32 cellular contexts compared by ENCODE assay signal in the genomic region with DNA sequence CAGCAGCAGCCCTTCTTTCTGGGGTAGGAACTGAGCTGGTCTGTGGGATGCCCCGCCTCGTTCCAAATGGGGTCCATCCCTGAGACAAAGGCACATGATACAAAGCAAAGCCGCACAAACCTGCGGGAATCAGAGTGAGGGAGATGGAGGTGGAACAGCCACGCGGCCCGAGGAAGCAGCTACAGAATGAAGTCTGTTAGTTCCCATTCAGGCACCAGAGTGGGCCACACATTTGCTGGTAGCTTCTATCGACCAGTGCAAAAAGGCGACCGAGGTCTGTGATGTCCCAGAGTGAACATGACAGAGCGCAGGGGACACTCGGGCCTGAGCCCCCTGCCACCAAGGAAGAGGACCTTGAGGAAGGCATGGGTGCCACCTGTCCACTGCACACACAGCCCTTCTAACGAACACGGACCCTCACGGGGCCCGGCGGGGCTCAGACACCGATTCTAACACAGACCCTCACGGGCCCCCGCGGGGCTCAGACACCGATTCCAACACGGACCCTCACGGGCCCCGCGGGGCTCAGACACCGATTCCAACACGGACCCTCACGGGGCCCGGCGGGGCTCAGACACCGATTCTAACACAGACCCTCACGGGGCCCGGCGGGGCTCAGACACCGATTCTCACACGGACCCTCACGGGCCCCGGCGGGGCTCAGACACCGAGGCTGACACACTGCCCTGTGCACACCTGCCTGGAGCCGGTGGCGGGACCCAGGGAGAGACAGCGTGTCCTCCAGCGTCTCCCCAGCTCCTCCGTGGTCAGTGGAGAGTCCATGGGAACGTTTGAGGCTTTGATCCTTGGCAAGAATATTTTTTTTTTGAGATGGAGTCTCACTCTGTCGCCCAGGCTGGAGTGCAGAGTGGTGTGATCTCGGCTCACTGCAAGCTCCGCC. TPM values are rescaled to one million over a fixed set of nuclear protein-coding genes. Genes with fewer than 3 reads are reported as not detected.
DNase-seq lines count a peak whose midpoint lies in the region; ATAC-seq, FAIRE-seq and TF ChIP-seq lines count a peak whose summit lies in the region.
"Had no signal": no experiment of that assay in that cellular context is flagged by ENCODE, and none has a peak within 500 bp of the region (broad histone marks: within the 10 kb centered on the region; RNA-seq: fewer than 3 reads in every experiment).

No MANE protein-coding gene starts in this region.

- peak overlapping the region in 1 of 4 donors; percentile 37 for H3K4me3 ChIP-seq in esophagus muscularis mucosa
- no peak overlapping the region for H3K4me3 ChIP-seq in neuronal stem cell (ENCODE audit: low read length in 2 of 2)
- H3K4me3 ChIP-seq: BLaER1, colonic mucosa, ovary, thoracic aorta, uterus had no signal

- no peak overlapping the region for H3K27ac Mint-ChIP-seq in stimulated activated naive CD8-positive, alpha-beta T cell treated with anti-CD3 and anti-CD28 coated beads, Interleukin-15, amount 100 ng/mL, for 72 hours
- H3K27ac Mint-ChIP-seq: activated B cell treated with CpG ODN at 0.5 μM for 24 hours; activated naive CD8-positive, alpha-beta T cell; activated T-cell treated with anti-CD3 and anti-CD28 coated beads, Interleukin-2, amount 50 U/mL, for 24 hours; effector memory CD8-positive, alpha-beta T cell; nephron progenitor cell; T-helper 1 cell treated with Interleukin-12 subunit alpha and Interleukin-12 subunit beta and Interleukin-4 antibody, amounts not matched to agents 30 μg/mL and 1 μg/mL, for 36 hours had no signal

- H3K79me1 ChIP-seq in neuronal stem cell (ENCODE audit: low read depth, low read length) = no peaks in the 10 kb centered on the region

- intact Hi-C loops in esophagus muscularis mucosa (cut with DNase I) = no loop called here

- H3K27me3 Mint-ChIP-seq in stimulated activated naive CD8-positive, alpha-beta T cell treated with anti-CD3 and anti-CD28 coated beads, Interleukin-15, amount 100 ng/mL, for 72 hours = peaks cover 17% of the 10 kb centered on the region
- H3K27me3 Mint-ChIP-seq: activated naive CD8-positive, alpha-beta T cell had no signal

- no peak overlapping the region for H3K9ac ChIP-seq in neuronal stem cell (ENCODE audit: low read depth, low read length, poor library complexity)
- H3K9ac ChIP-seq: BLaER1 had no signal

- no peak overlapping the region for H4K8ac ChIP-seq in neuronal stem cell (ENCODE audit: low read depth, low read length)

- no peak overlapping the region for H2AFZ ChIP-seq in neuronal stem cell (ENCODE audit: low read length)

- H2BK5ac ChIP-seq in neuronal stem cell (ENCODE audit: low read length) = no peak overlapping the region

- H3K4me2 ChIP-seq in neuronal stem cell (ENCODE audit: insufficient read depth, low read length, poor library complexity, severe bottlenecking) = no peak overlapping the region
- H3K4me2 ChIP-seq: BLaER1 had no signal

- H2BK15ac ChIP-seq in neuronal stem cell (ENCODE audit: low read length) = peak overlapping the region; percentile 98

- H3K14ac ChIP-seq in neuronal stem cell (ENCODE audit: low read length) = peak overlapping the region; percentile 47

- no peaks in the 10 kb centered on the region for H3K9me3 Mint-ChIP-seq in stimulated activated naive CD8-positive, alpha-beta T cell treated with anti-CD3 and anti-CD28 coated beads, Interleukin-15, amount 100 ng/mL, for 72 hours
- H3K9me3 Mint-ChIP-seq: activated B cell treated with CpG ODN at 0.5 μM for 24 hours; activated T-cell treated with anti-CD3 and anti-CD28 coated beads, Interleukin-2, amount 50 U/mL, for 24 hours; effector memory CD8-positive, alpha-beta T cell; nephron progenitor cell; T-helper 1 cell treated with Interleukin-12 subunit alpha and Interleukin-12 subunit beta and Interleukin-4 antibody, amounts not matched to agents 30 μg/mL and 1 μg/mL, for 36 hours had no signal

- FAIRE-seq in HTR-8/SVneo (lab: Jason Lieb, UNC) = no peak
- FAIRE-seq: small intestine had no signal

- no peak for TF ChIP-seq EP300 in esophagus muscularis mucosa (IDR thresholded peaks at IDR 0.05)

- H3K23ac ChIP-seq in neuronal stem cell (ENCODE audit: low read depth, low read length, poor library complexity) = no peak overlapping the region

- TF ChIP-seq POLR2A in esophagus muscularis mucosa (IDR thresholded peaks at IDR 0.05; ENCODE audit: low read depth) = no peak

- H3K4me3 Mint-ChIP-seq in stimulated activated naive CD8-positive, alpha-beta T cell treated with anti-CD3 and anti-CD28 coated beads, Interleukin-15, amount 100 ng/mL, for 72 hours = no peak overlapping the region
- H3K4me3 Mint-ChIP-seq: activated B cell treated with CpG ODN at 0.5 μM for 24 hours; activated naive CD8-positive, alpha-beta T cell; activated T-cell treated with anti-CD3 and anti-CD28 coated beads, Interleukin-2, amount 50 U/mL, for 24 hours; effector memory CD8-positive, alpha-beta T cell; nephron progenitor cell; T-helper 1 cell treated with Interleukin-12 subunit alpha and Interleukin-12 subunit beta and Interleukin-4 antibody, amounts not matched to agents 30 μg/mL and 1 μg/mL, for 36 hours had no signal

- H3K27me3 ChIP-seq in esophagus muscularis mucosa (peaks cover 0 to 3% (median 0%) of the 10 kb centered on the region in 4 donors), neuronal stem cell (ENCODE audit: control insufficient read depth in 3 of 3, insufficient read depth in 3 of 3, low read depth in 1 of 3, low read length in 3 of 3) (peaks cover 0 to 32% (median 0%) of the 10 kb centered on the region in 3 experiments)
- H3K27me3 ChIP-seq: colonic mucosa, ovary, uterus had no signal

- no peak overlapping the region for H2BK12ac ChIP-seq in neuronal stem cell (ENCODE audit: low read length)

- no peak for DNase-seq in stimulated activated naive CD8-positive, alpha-beta T cell treated with anti-CD3 and anti-CD28 coated beads, Interleukin-15, amount 100 ng/mL, for 72 hours
- no peak for DNase-seq in stimulated activated naive CD8-positive, alpha-beta T cell treated with anti-CD3 and anti-CD28 coated beads, Interleukin-15, Interleukin-2, amounts not matched to agents 100 U/mL and 50 U/mL, for 24 hours
- DNase-seq in esophagus muscularis mucosa (ENCODE audit: extremely low spot score) (peak; percentile 95), neuronal stem cell (ENCODE audit: low spot score) (no peak), GM20000 (ENCODE audit: low spot score) (no peak), HTR-8/SVneo (ENCODE audit: insufficient read length, low spot score) (no peak)
- DNase-seq: activated B cell treated with CpG ODN at 0.5 μM for 24 hours; activated CD4-positive, alpha-beta T cell treated with anti-CD3 and anti-CD28 coated beads, Interleukin-2, amount 50 U/mL, for 1 hour; activated effector memory CD4-positive, alpha-beta T cell treated with anti-CD3 and anti-CD28 coated beads, Interleukin-2, amount 50 U/mL, for 16 hours; activated T-cell treated with anti-CD3 and anti-CD28 coated beads, Interleukin-2, amount 50 U/mL, for 24 hours; DMS53; effector memory CD8-positive, alpha-beta T cell; Kasumi-1; mammary epithelial cell; MV-4-11; NCI-H1436 treated with DMSO at 0.1 percent for 48 hours; NCI-H510A; nephron progenitor cell; RPMI8226; stimulated activated CD4-positive, alpha-beta T cell treated with anti-CD3 and anti-CD28 coated beads, Interleukin-1b, Interleukin-23, amount 100 ng/mL, for 48 hours; stimulated activated naive CD4-positive, alpha-beta T cell treated with Interleukin-2 at 50 U/mL for 16 hours; uterus had no signal

- H2BK120ac ChIP-seq in neuronal stem cell (ENCODE audit: low read depth, low read length) = peak overlapping the region; percentile 61

- no peak for TF ChIP-seq CTCF in esophagus muscularis mucosa (IDR thresholded peaks at IDR 0.05)
- TF ChIP-seq CTCF in GM20000 (IDR thresholded peaks at IDR 0.05; ENCODE audit: extremely low read depth, missing control alignments) = no peak

- H4K91ac ChIP-seq in neuronal stem cell (ENCODE audit: low read depth, low read length, poor library complexity) = peak overlapping the region; percentile 65

- H3K4ac ChIP-seq in neuronal stem cell (ENCODE audit: low read length) = no peak overlapping the region

- H3K9me3 ChIP-seq in esophagus muscularis mucosa = no peaks in the 10 kb centered on the region
- no peaks in the 10 kb centered on the region for H3K9me3 ChIP-seq in neuronal stem cell (replicated peaks in 1 of 2; ENCODE audit: control insufficient read depth in 2 of 2, insufficient read depth in 1 of 2, low read depth in 1 of 2, low read length in 2 of 2)
- H3K9me3 ChIP-seq: BLaER1, colonic mucosa, ovary, thoracic aorta, uterus had no signal

- H3K4me1 Mint-ChIP-seq in stimulated activated naive CD8-positive, alpha-beta T cell treated with anti-CD3 and anti-CD28 coated beads, Interleukin-15, amount 100 ng/mL, for 72 hours = no peaks in the 10 kb centered on the region
- H3K4me1 Mint-ChIP-seq: activated B cell treated with CpG ODN at 0.5 μM for 24 hours had no signal

- H3K18ac ChIP-seq in neuronal stem cell (ENCODE audit: low read length) = peak overlapping the region; percentile 75

- peaks cover 0 to 32% (median 16%) of the 10 kb centered on the region in 4 donors for H3K4me1 ChIP-seq in esophagus muscularis mucosa
- H3K4me1 ChIP-seq in neuronal stem cell (ENCODE audit: control insufficient read depth in 2 of 2, insufficient read depth in 1 of 2, low read depth in 1 of 2, low read length in 2 of 2) = peaks cover 0 to 7% of the 10 kb centered on the region in 2 donors
- H3K4me1 ChIP-seq: colonic mucosa, uterus had no signal

- peak; percentile 83 for ATAC-seq in stimulated activated naive CD8-positive, alpha-beta T cell treated with anti-CD3 and anti-CD28 coated beads, Interleukin-15, amount 100 ng/mL, for 72 hours
- no peak for ATAC-seq in stimulated activated naive CD8-positive, alpha-beta T cell treated with anti-CD3 and anti-CD28 coated beads, Interleukin-15, Interleukin-2, amounts not matched to agents 100 U/mL and 50 U/mL, for 24 hours
- no peak for ATAC-seq in HG02798 (IDR thresholded peaks at IDR 0.05; ENCODE audit: poor library complexity, unreplicated experiment)
- ATAC-seq: effector memory CD8-positive, alpha-beta T cell; HCT116 had no signal

- 80% methylated on average over 36 of the region's 50 CpGs for WGBS in esophagus muscularis mucosa
- WGBS in neuronal stem cell (ENCODE audit: extremely low coverage in 2 of 2, insufficient read length in 2 of 2, insufficient replicate concordance in 1 of 2), 2 donors = no CpG with 5 or more reads among the region's 50 CpGs

- peak overlapping the region; percentile 99 for H2AK5ac ChIP-seq in neuronal stem cell (ENCODE audit: low read depth, low read length)

- H3K36me3 ChIP-seq in esophagus muscularis mucosa (no peaks in the 10 kb centered on the region), neuronal stem cell (replicated peaks in 1 of 2; ENCODE audit: control insufficient read depth in 2 of 2, insufficient read depth in 2 of 2, low read length in 2 of 2) (no peaks in the 10 kb centered on the region)
- H3K36me3 ChIP-seq: BLaER1, colonic mucosa, ovary, thoracic aorta, uterus had no signal

- no peak overlapping the region for H3K27ac ChIP-seq in esophagus muscularis mucosa (replicated peaks in 1 of 4)
- H3K27ac ChIP-seq in neuronal stem cell (replicated peaks; ENCODE audit: low read length) = no peak overlapping the region
- H3K27ac ChIP-seq: BLaER1, colonic mucosa, ovary, thoracic aorta, uterus had no signal

RNA-seq across cellular contexts. Expression of a gene that starts 32.8 kb away (rescaled TPM):
- total RNA-seq in esophagus muscularis mucosa = 10 to 100 TPM; 46.5 to 79.2 (median 69.8) TPM
- polyA plus RNA-seq in neuronal stem cell (2013, experiment 1 of 2) = 7.3 TPM
- 7.3 TPM for polyA plus RNA-seq in neuronal stem cell (2013, experiment 2 of 2)
- total RNA-seq: SK-MEL-5 had no signal
